In the genomic region with DNA sequence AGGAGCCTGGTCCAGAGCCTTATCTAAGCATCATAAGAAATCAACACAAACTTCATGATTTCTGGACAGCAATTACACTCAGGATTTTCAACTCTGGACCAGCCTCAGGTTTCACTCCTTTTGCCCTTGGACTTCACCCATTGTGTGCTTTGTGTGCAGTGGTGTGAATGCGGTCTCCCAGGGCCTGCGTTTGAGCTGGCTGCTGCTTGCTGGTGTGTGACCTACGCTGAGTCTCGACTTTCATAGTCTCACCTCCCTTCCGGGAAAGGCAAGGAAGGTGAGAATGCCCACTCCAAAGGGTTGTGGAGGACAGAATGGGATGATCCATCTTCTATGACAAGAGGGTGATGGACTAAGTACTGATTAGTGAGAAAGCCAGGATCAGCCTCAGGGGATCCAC, we compare ENCODE assay signal across 29 cellular contexts.
"Had no signal": no experiment of that assay in that cellular context is flagged by ENCODE, and none has a peak within 500 bp of the region (broad histone marks: within the 10 kb centered on the region; RNA-seq: fewer than 3 reads in every experiment).

No MANE protein-coding gene starts in this region.

- H3K9me3 Mint-ChIP-seq: mesothelial cell of epicardium; natural killer cell; neural progenitor cell; stimulated activated naive CD8-positive, alpha-beta T cell treated with anti-CD3 and anti-CD28 coated beads, Interleukin-15, amount 100 ng/mL, for 72 hours had no signal

- H3K4me2 ChIP-seq: neural progenitor cell, smooth muscle cell had no signal

- H3K4me1 ChIP-seq: left lung, right lobe of liver, vagina had no signal

- H3K36me3 ChIP-seq: left lung, lower lobe of right lung, neural progenitor cell, neutrophil, right atrium auricular region, right lobe of liver, tibial nerve, vagina had no signal

- H3K27ac Mint-ChIP-seq: mesothelial cell of epicardium; natural killer cell; neural progenitor cell; stimulated activated memory B cell treated with anti-CD40 and anti-IgM and Interleukin-4, amounts not matched to agents 10 μg/mL and 1 μg/mL and 100 μg/mL, for 72 hours; stimulated activated naive CD8-positive, alpha-beta T cell treated with anti-CD3 and anti-CD28 coated beads, Interleukin-15, amount 100 ng/mL, for 72 hours; type B pancreatic cell had no signal

- H3K4me3 Mint-ChIP-seq: mesothelial cell of epicardium; naive B cell; natural killer cell; nephron progenitor cell; neural progenitor cell; stimulated activated memory B cell treated with anti-CD40 and anti-IgM and Interleukin-4, amounts not matched to agents 10 μg/mL and 1 μg/mL and 100 μg/mL, for 72 hours; stimulated activated naive CD8-positive, alpha-beta T cell treated with anti-CD3 and anti-CD28 coated beads, Interleukin-15, amount 100 ng/mL, for 72 hours; type B pancreatic cell had no signal

- H3K4me3 ChIP-seq: left lung, lower lobe of right lung, neural progenitor cell, psoas muscle, right atrium auricular region, right lobe of liver, smooth muscle cell, tibial nerve, vagina had no signal

- H2AFZ ChIP-seq: neural progenitor cell, parathyroid adenoma had no signal

- H3K9me3 ChIP-seq: left lung, lower lobe of right lung, neutrophil, psoas muscle, right atrium auricular region, right lobe of liver, tibial nerve, vagina had no signal

- H3K27me3 ChIP-seq: left lung, neural progenitor cell, neutrophil, right atrium auricular region, right lobe of liver, tibial nerve, vagina had no signal

- H3K4me1 Mint-ChIP-seq: naive B cell; natural killer cell; stimulated activated memory B cell treated with anti-CD40 and anti-IgM and Interleukin-4, amounts not matched to agents 10 μg/mL and 1 μg/mL and 100 μg/mL, for 72 hours; stimulated activated naive CD8-positive, alpha-beta T cell treated with anti-CD3 and anti-CD28 coated beads, Interleukin-15, amount 100 ng/mL, for 72 hours had no signal

- H3K27me3 Mint-ChIP-seq: stimulated activated naive CD8-positive, alpha-beta T cell treated with anti-CD3 and anti-CD28 coated beads, Interleukin-15, amount 100 ng/mL, for 72 hours had no signal

- ATAC-seq: left lung; lower lobe of right lung; natural killer cell; psoas muscle; right lobe of liver; stimulated activated memory B cell treated with anti-CD40 and anti-IgM and Interleukin-4, amounts not matched to agents 10 μg/mL and 1 μg/mL and 100 μg/mL, for 72 hours; stimulated activated naive CD8-positive, alpha-beta T cell treated with anti-CD3 and anti-CD28 coated beads, Interleukin-15, amount 100 ng/mL, for 72 hours had no signal

- H3K36me3 Mint-ChIP-seq: mesothelial cell of epicardium; naive B cell; natural killer cell; neural progenitor cell; stimulated activated memory B cell treated with anti-CD40 and anti-IgM and Interleukin-4, amounts not matched to agents 10 μg/mL and 1 μg/mL and 100 μg/mL, for 72 hours; type B pancreatic cell had no signal

- H3K27ac ChIP-seq: left lung, lower lobe of right lung, neural progenitor cell, neutrophil, parathyroid adenoma, psoas muscle, right atrium auricular region, right lobe of liver, tibial nerve, vagina had no signal

- H3K9ac ChIP-seq: neural progenitor cell, parathyroid adenoma had no signal

- DNase-seq: hippocampal formation; kidney; left lung; lower lobe of right lung; mammary epithelial cell; mesendoderm; naive B cell; natural killer cell; nephron progenitor cell; occipital lobe; psoas muscle; right lobe of liver; stimulated activated CD4-positive, alpha-beta T cell treated with anti-CD3 and anti-CD28 coated beads, Interleukin-1b, Interleukin-23, amount 100 ng/mL, for 48 hours; stimulated activated CD4-positive, alpha-beta T cell treated with anti-CD3 and anti-CD28 coated beads, Interleukin-2, amount 100 ng/mL, for 48 hours; stimulated activated CD4-positive, alpha-beta T cell treated with anti-CD3 and anti-CD28 coated beads, Interleukin-4, amount 100 ng/mL, for 4 hours; stimulated activated CD8-positive, alpha-beta memory T cell treated with anti-CD3 and anti-CD28 coated beads, Interleukin-4, amount 100 ng/mL, for 48 hours; stimulated activated naive CD4-positive, alpha-beta T cell treated with Interleukin-2 at 50 U/mL for 16 hours; stimulated activated naive CD8-positive, alpha-beta T cell treated with anti-CD3 and anti-CD28 coated beads, Interleukin-15, amount 100 ng/mL, for 72 hours; substantia nigra had no signal
